Comparison of ENCODE assay signal across 8 cellular contexts in the genomic region with DNA sequence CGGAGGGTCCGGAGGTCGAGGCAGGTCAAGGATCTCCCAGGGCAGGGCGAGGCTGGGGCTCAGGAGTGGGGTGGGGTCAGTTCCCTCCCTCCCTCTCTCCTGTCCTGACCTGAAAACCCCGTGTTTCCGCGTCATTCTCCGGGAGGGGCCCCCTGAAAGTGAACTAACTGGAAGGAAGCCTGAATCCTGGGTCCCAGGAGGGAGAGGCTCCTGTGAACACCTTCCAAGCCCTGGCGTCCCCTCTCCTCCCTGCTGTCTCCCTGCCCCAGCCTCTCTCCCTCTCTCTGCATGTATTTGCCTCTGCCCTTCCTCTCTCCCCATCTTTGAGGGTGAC. TPM values are rescaled to one million over a fixed set of nuclear protein-coding genes. Genes with fewer than 3 reads are reported as not detected.
DNase-seq lines count a peak whose midpoint lies in the region; ATAC-seq and TF ChIP-seq lines count a peak whose summit lies in the region.

No MANE protein-coding gene starts in this region.

- no peak for ATAC-seq in effector memory CD8-positive, alpha-beta T cell (replicated peaks)
- ATAC-seq in natural killer cell = no peak
- no peak for ATAC-seq in HG02884 (IDR thresholded peaks at IDR 0.05; ENCODE audit: unreplicated experiment)

- no peaks in the 10 kb centered on the region for H3K36me3 ChIP-seq in A673 (ENCODE audit: insufficient read depth, low read length, poor library complexity, severe bottlenecking)

- H3K27ac Mint-ChIP-seq in effector memory CD8-positive, alpha-beta T cell = no peak overlapping the region
- no peak overlapping the region for H3K27ac Mint-ChIP-seq in natural killer cell

- H3K4me1 Mint-ChIP-seq in effector memory CD8-positive, alpha-beta T cell (ENCODE audit: low read depth in 2 of 2) = peaks cover 10 to 12% of the 10 kb centered on the region in 2 donors
- H3K4me1 Mint-ChIP-seq in natural killer cell = peaks cover 8 to 19% of the 10 kb centered on the region in 2 donors

- H3K9me3 Mint-ChIP-seq in effector memory CD8-positive, alpha-beta T cell = no peaks in the 10 kb centered on the region
- no peaks in the 10 kb centered on the region for H3K9me3 Mint-ChIP-seq in natural killer cell

- H3K36me3 Mint-ChIP-seq in effector memory CD8-positive, alpha-beta T cell (ENCODE audit: insufficient read depth) = peaks cover 3% of the 10 kb centered on the region
- H3K36me3 Mint-ChIP-seq in natural killer cell = no peaks in the 10 kb centered on the region

- POLR2A ChIA-PET in A673 (lab: Charles Lee; ENCODE audit: low non-redundant PET) = no interaction called here

- H3K27ac ChIP-seq in A673 (ENCODE audit: low read depth, low read length, poor library complexity, severe bottlenecking) = no peak overlapping the region

- H3K4me3 ChIP-seq in A673 (ENCODE audit: low read depth, low read length, poor library complexity, severe bottlenecking) = peak overlapping the region; percentile 67
- H3K4me3 ChIP-seq in LNCaP clone FGC (ENCODE audit: low read depth, low read length) = peak overlapping the region; percentile 47

- H3K4me1 ChIP-seq in A673 (ENCODE audit: insufficient read depth, low read length, poor library complexity, severe bottlenecking) = peaks cover 20% of the 10 kb centered on the region

- intact Hi-C loops in A673 (cut with micrococcal nuclease; ENCODE audit: unreplicated experiment) (no loop called here), natural killer cell (cut with micrococcal nuclease) (no loop called here)

- CTCF ChIA-PET in A673 (lab: Charles Lee) = no interaction called here

- H3K27me3 ChIP-seq in A673 (replicated peaks; ENCODE audit: insufficient read depth, low read depth, low read length, poor library complexity) = no peaks in the 10 kb centered on the region

- no peak for DNase-seq in A673 (ENCODE audit: low spot score)
- DNase-seq in LNCaP clone FGC (ENCODE audit: low read depth) = no peak
- no peak for DNase-seq in effector memory CD8-positive, alpha-beta T cell
- DNase-seq in natural killer cell = no peak
- no peak for DNase-seq in activated effector memory CD4-positive, alpha-beta T cell treated with Interleukin-2 at 50 U/mL for 16 hours
- no peak for DNase-seq in NCI-H446 treated with DMSO at 0.1 percent for 48 hours (lab: John Stamatoyannopoulos, UW)
- DNase-seq in NCI-H187 (lab: John Stamatoyannopoulos, UW) = no peak

- TF ChIP-seq CTCF in A673 (conservative IDR thresholded peaks at IDR 0.05; ENCODE audit: low read depth, low read length) = no peak
- TF ChIP-seq CTCF in LNCaP clone FGC (IDR thresholded peaks at IDR 0.05; ENCODE audit: control insufficient read depth, extremely low read depth, insufficient read depth) = no peak
- TF ChIP-seq CTCF in natural killer cell (IDR thresholded peaks at IDR 0.05) = no peak

- BruUV-seq in A673 (replicated peaks; lab: Mats Ljungman, UMichigan) = no TSS peak

- no peaks in the 10 kb centered on the region for H3K9me3 ChIP-seq in A673 (ENCODE audit: low read depth, low read length, poor library complexity, severe bottlenecking)

- H3K27me3 Mint-ChIP-seq in effector memory CD8-positive, alpha-beta T cell = peaks cover 43 to 60% of the 10 kb centered on the region in 2 donors
- peaks cover 34 to 35% of the 10 kb centered on the region in 2 donors for H3K27me3 Mint-ChIP-seq in natural killer cell (ENCODE audit: low read depth in 2 of 2)

- peak overlapping the region; percentile 67 to 75 for H3K4me3 Mint-ChIP-seq in effector memory CD8-positive, alpha-beta T cell
- H3K4me3 Mint-ChIP-seq in natural killer cell = peak overlapping the region; percentile 85

RNA-seq across cellular contexts. Expression of gene CADM4, which starts 0.7 kb away (rescaled TPM):
- 28.7 and 35.2 TPM in 2 replicates for total RNA-seq in A673 (2021)
- total RNA-seq in natural killer cell = under 1 TPM in 2 of 3 donors, not detected in 1; 0.19 to 0.38 TPM

RNA-seq across cellular contexts. Expression of gene ZNF428, which starts 21.0 kb away (rescaled TPM):
- total RNA-seq in A673 (2021) = 65.7 and 72.4 TPM in 2 replicates
- 10 to 100 TPM; 36.3 to 50.5 (median 37.6) TPM for total RNA-seq in natural killer cell

RNA-seq across cellular contexts. Expression of gene SRRM5, which starts 28.5 kb away (rescaled TPM):
- 0.62 and 0.66 TPM in 2 replicates for total RNA-seq in A673 (2021)
- under 1 TPM; 0.24 to 0.75 (median 0.50) TPM for total RNA-seq in natural killer cell

RNA-seq across cellular contexts. Expression of gene PLAUR, which starts 29.6 kb away (rescaled TPM):
- total RNA-seq in A673 (2021) (40.1 and 45.4 TPM in 2 replicates), natural killer cell (100 to 1,000 TPM in 1 of 3 donors, 10 to 100 TPM in 2; 44.5 to 141 (median 55.5) TPM)

RNA-seq across cellular contexts. Expression of gene ZNF576, which starts 44.0 kb away (rescaled TPM):
- total RNA-seq in A673 (2021) (19.2 and 20.3 TPM in 2 replicates), natural killer cell (10 to 100 TPM in 1 of 3 donors, 1 to 10 TPM in 2; 4.0 to 10.4 (median 5.8) TPM)

Comparison
In these comparisons a context has a peak if more than half of its experiments do, and no peak if none do; other contexts are left out.
1. RNA of gene CADM4, which starts 0.7 kb away (total RNA-seq): 28.7 to 35.2 TPM in A673; 0.19 to 0.38 TPM in natural killer cell; every median in the first group is over 10 times any median in the second.